1 cellular context compared by ENCODE assay signal in genomic region chr16:75380870-75381269, GRCh38.
TF ChIP-seq lines count a peak whose summit lies in the region.

No MANE protein-coding gene starts in this region.

TF ChIP-seq in GM12878, 131 proteins besides CTCF, POLR2A, EP300 and RAD21 (continued from another document):
- TF ChIP-seq E4F1 (IDR thresholded peaks at IDR 0.05; ENCODE audit: borderline replicate concordance, partially characterized antibody) (no peak), PRDM15 (CRISPR knock-in tag; IDR thresholded peaks at IDR 0.05) (no peak), NFXL1 (IDR thresholded peaks at IDR 0.05; ENCODE audit: borderline replicate concordance) (no peak), JUNB (IDR thresholded peaks at IDR 0.05) (no peak), MYB (IDR thresholded peaks at IDR 0.05; ENCODE audit: borderline replicate concordance, low read depth, low read length) (no peak), RUNX3 (IDR thresholded peaks at IDR 0.05; ENCODE audit: low read length) (no peak), TCF3 (IDR thresholded peaks at IDR 0.05; ENCODE audit: borderline replicate concordance, insufficient read depth, low read depth, low read length) (no peak), LARP7 (IDR thresholded peaks at IDR 0.05) (no peak), BCLAF1 (IDR thresholded peaks at IDR 0.05) (no peak), SUPT20H (IDR thresholded peaks at IDR 0.05; ENCODE audit: borderline replicate concordance, control insufficient read depth, low read depth, low read length) (no peak)
